ENCODE assay signal across 8 cellular contexts in the genomic region with DNA sequence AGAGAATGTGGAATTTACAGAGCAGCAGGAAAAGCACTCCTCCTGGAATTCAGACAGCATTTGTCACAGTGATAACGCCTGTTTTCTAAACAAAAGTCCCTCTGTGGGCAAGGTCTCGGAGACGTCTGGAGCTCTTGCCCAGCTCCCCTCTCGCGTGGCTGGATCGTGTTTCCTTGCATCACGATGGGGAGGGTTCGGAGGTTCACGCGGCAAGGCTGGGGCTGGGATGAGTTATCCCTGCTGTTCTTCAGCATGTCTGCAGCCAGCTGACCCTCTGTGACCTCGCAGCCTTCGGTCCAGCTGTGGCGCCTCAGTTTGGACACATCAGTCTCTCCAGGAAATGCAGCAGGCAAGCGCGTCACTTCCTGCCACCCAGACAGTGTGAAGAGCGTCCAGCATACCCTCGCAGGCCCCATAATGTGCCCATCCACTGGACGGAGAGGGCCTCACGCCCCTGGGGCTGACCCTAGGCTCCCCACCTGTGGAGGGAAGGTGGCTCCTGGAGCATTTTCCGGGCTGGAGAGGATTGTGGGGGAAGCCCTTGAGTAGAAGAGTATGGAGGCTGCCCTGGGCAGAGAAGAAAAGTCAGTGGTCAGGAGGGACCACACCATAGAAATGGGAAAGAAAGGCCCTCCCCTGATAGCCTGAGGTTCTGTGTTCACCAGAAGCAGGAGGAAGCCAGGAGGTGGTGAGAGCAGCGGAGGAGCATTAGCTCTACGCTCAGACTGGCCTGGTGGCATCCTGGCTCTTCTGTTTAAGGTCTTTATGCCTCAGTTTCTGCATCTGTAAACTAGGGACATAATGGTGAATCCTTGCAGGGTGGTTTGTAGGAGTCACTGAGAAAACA. TPM values are rescaled to one million over a fixed set of nuclear protein-coding genes. Genes with fewer than 3 reads are reported as not detected.
DNase-seq lines count a peak whose midpoint lies in the region; ATAC-seq and FAIRE-seq lines count a peak whose summit lies in the region.
"Had no signal": no experiment of that assay in that cellular context is flagged by ENCODE, and none has a peak within 500 bp of the region (broad histone marks: within the 10 kb centered on the region; RNA-seq: fewer than 3 reads in every experiment).

No MANE protein-coding gene starts in this region.

- DNase-seq in RPMI7951 (ENCODE audit: low read depth) (peak; percentile 90), fibroblast of gingiva (ENCODE audit: low read depth) (peak; percentile 79), myocyte (ENCODE audit: low read depth) (peak; percentile 44), urothelium cell line (ENCODE audit: low spot score) (no peak), NCI-H1105 (lab: John Stamatoyannopoulos, UW) (no peak), SIG-M5 (lab: John Stamatoyannopoulos, UW) (no peak)
- DNase-seq: NCI-H1417 treated with DMSO at 0.1 percent for 48 hours had no signal

- no peak for ATAC-seq in HG03045 (IDR thresholded peaks at IDR 0.05; ENCODE audit: unreplicated experiment)

- peak; percentile 73 for FAIRE-seq in urothelium cell line (lab: Jason Lieb, UNC)

RNA-seq across cellular contexts. Expression of a gene that starts 30.5 kb away (rescaled TPM):
- total RNA-seq in RPMI7951 (2014; rRNA removed; shearing (Covaris generic)): 3.2 and 3.9 TPM in 2 replicates
- total RNA-seq in myocyte: 0.68 and 0.86 TPM in 2 replicates
- 4.5 TPM for polyA plus RNA-seq in myocyte (2012)

Comparison
In these comparisons a context has a peak if more than half of its experiments do, and no peak if none do; other contexts are left out.
1. DNase-seq: peak in RPMI7951 (single experiment), fibroblast of gingiva (single experiment) and myocyte (single experiment); none in urothelium cell line (single experiment), NCI-H1105 (single experiment) and SIG-M5 (single experiment).